27 cellular contexts compared by ENCODE assay signal in the genomic region with DNA sequence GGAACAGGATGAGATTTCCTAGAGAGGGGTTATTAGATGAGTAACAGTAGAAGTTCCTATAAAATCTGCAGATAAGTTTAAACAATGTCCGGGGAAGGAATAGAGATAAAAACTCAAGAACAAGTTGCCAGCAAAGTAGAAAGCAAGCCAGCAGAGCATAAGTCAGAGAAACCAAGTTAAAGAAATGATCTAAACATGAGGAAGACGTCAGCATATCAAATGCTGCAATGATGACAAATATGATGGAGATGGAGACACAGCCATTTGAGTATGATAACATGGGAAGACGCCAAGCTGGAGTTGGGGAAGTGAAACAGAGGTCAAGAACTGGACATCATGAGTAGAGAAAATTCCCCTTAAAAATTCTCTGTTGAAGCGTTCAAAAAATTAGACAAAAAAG.
"Had no signal": no experiment of that assay in that cellular context is flagged by ENCODE, and none has a peak within 500 bp of the region (broad histone marks: within the 10 kb centered on the region; RNA-seq: fewer than 3 reads in every experiment).

No MANE protein-coding gene starts in this region.

- H3K27me3 Mint-ChIP-seq: activated CD4-positive, alpha-beta T cell treated with anti-CD3 and anti-CD28 coated beads for 36 hours; activated CD8-positive, alpha-beta T cell treated with anti-CD3 and anti-CD28 coated beads for 36 hours; activated naive CD4-positive, alpha-beta T cell treated with anti-CD3 and anti-CD28 coated beads, Interleukin-2, amount 10 ng/mL, durations not matched to agents 7 days and 5 days; activated naive CD8-positive, alpha-beta T cell treated with anti-CD3 and anti-CD28 coated beads for 36 hours had no signal

- H3K36me3 Mint-ChIP-seq: activated naive CD4-positive, alpha-beta T cell treated with anti-CD3 and anti-CD28 coated beads, Interleukin-2, amount 10 ng/mL, durations not matched to agents 7 days and 5 days; activated naive CD8-positive, alpha-beta T cell treated with anti-CD3 and anti-CD28 coated beads for 36 hours had no signal

- H3K9me3 ChIP-seq: breast epithelium had no signal

- H3K36me3 ChIP-seq: breast epithelium, WERI-Rb-1 had no signal

- H3K27me3 ChIP-seq: breast epithelium had no signal

- ATAC-seq: activated CD4-positive, alpha-beta T cell treated with anti-CD3 and anti-CD28 coated beads for 36 hours; activated CD8-positive, alpha-beta T cell treated with anti-CD3 and anti-CD28 coated beads for 36 hours; activated T-cell treated with anti-CD3 and anti-CD28 coated beads, Interleukin-2, amount 50 U/mL, for 72 hours; Panc1; Right ventricle myocardium inferior had no signal

- H3K4me1 ChIP-seq: breast epithelium had no signal

- H3K4me1 Mint-ChIP-seq: activated CD4-positive, alpha-beta T cell treated with anti-CD3 and anti-CD28 coated beads for 36 hours; activated naive CD4-positive, alpha-beta T cell treated with anti-CD3 and anti-CD28 coated beads, Interleukin-2, amount 10 ng/mL, durations not matched to agents 7 days and 5 days; activated naive CD8-positive, alpha-beta T cell treated with anti-CD3 and anti-CD28 coated beads for 36 hours had no signal

- DNase-seq: activated CD4-positive, alpha-beta T cell treated with anti-CD3 and anti-CD28 coated beads for 36 hours; activated CD4-positive, alpha-beta T cell treated with anti-CD3 and anti-CD28 coated beads, Interleukin-2, amount 50 U/mL, for 1 hour; activated CD8-positive, alpha-beta memory T cell treated with anti-CD3 and anti-CD28 coated beads, Interleukin-2, amount 50 U/mL, for 4 hours; activated CD8-positive, alpha-beta T cell treated with anti-CD3 and anti-CD28 coated beads for 36 hours; activated gamma-delta T cell treated with Interleukin-2 at 50 U/mL for 16 hours; activated naive CD4-positive, alpha-beta T cell treated with anti-CD3 and anti-CD28 coated beads, Interleukin-2, amount 10 ng/mL, durations not matched to agents 7 days and 5 days; activated naive CD8-positive, alpha-beta T cell treated with anti-CD3 and anti-CD28 coated beads for 36 hours; activated T-cell treated with anti-CD3 and anti-CD28 coated beads, Interleukin-2, amount 50 U/mL, for 72 hours; anterior cingulate cortex; central memory CD4-positive, alpha-beta T cell; Karpas-422; NCI-H1092; NCI-H1417; NCI-H1930; NCI-H2171; NCI-H2227 treated with DMSO at 0.1 percent for 48 hours; NCI-H510A; NCI-H526 treated with DMSO at 0.1 percent for 48 hours; NCI-H82; RPMI8226; T-helper 1 cell; WERI-Rb-1 had no signal

- H3K4me3 ChIP-seq: breast epithelium, SK-N-MC had no signal

- H3K27ac Mint-ChIP-seq: activated CD4-positive, alpha-beta T cell treated with anti-CD3 and anti-CD28 coated beads for 36 hours; activated CD8-positive, alpha-beta T cell treated with anti-CD3 and anti-CD28 coated beads for 36 hours; activated naive CD4-positive, alpha-beta T cell treated with anti-CD3 and anti-CD28 coated beads, Interleukin-2, amount 10 ng/mL, durations not matched to agents 7 days and 5 days; activated naive CD8-positive, alpha-beta T cell treated with anti-CD3 and anti-CD28 coated beads for 36 hours; activated T-cell treated with anti-CD3 and anti-CD28 coated beads, Interleukin-2, amount 50 U/mL, for 72 hours; activated T-helper 2 cell treated with anti-CD3 and anti-CD28 coated beads, Interferon-gamma antibody, Interleukin-2, Interleukin-4, amounts not matched to agents 10 μg/mL and 5 μg/mL and 100 μg/mL, durations not matched to agents 14 hours and 24 hours and 36 hours had no signal

- H3K27ac ChIP-seq: breast epithelium, SK-N-MC, WERI-Rb-1 had no signal

- H3K4me3 Mint-ChIP-seq: activated CD4-positive, alpha-beta T cell treated with anti-CD3 and anti-CD28 coated beads for 36 hours; activated CD8-positive, alpha-beta T cell treated with anti-CD3 and anti-CD28 coated beads for 36 hours; activated naive CD4-positive, alpha-beta T cell treated with anti-CD3 and anti-CD28 coated beads, Interleukin-2, amount 10 ng/mL, durations not matched to agents 7 days and 5 days; activated naive CD8-positive, alpha-beta T cell treated with anti-CD3 and anti-CD28 coated beads for 36 hours; activated T-cell treated with anti-CD3 and anti-CD28 coated beads, Interleukin-2, amount 50 U/mL, for 72 hours had no signal
